8 cellular contexts compared by ENCODE assay signal in genomic region chr16:89720520-89720858, GRCh38. TPM values are rescaled to one million over a fixed set of nuclear protein-coding genes. Genes with fewer than 3 reads are reported as not detected.
DNase-seq lines count a peak whose midpoint lies in the region; ATAC-seq and TF ChIP-seq lines count a peak whose summit lies in the region.

No MANE protein-coding gene starts in this region.

- H3K36me3 Mint-ChIP-seq in activated T-cell treated with anti-CD3 and anti-CD28 coated beads, Interleukin-2, amount 50 U/mL, for 72 hours (ENCODE audit: insufficient read depth in 2 of 2), result peaks cover 0 to 19% of the 10 kb centered on the region in 2 donors

- H3K4me1 ChIP-seq in heart right ventricle, result peaks cover 26 to 56% (median 39%) of the 10 kb centered on the region in 9 donors
- H3K4me1 ChIP-seq in rectal smooth muscle tissue (ENCODE audit: control insufficient read depth, insufficient read depth, low read length), result peaks cover 14% of the 10 kb centered on the region

- no peak overlapping the region for H3K9ac ChIP-seq in rectal smooth muscle tissue (ENCODE audit: low read length)

- H3K27me3 ChIP-seq in heart right ventricle (no peaks in the 10 kb centered on the region), rectal smooth muscle tissue (ENCODE audit: control insufficient read depth, insufficient read depth, low read length) (no peaks in the 10 kb centered on the region)

- H3K9me3 ChIP-seq in heart right ventricle, result no peaks in the 10 kb centered on the region

- intact Hi-C loops in heart right ventricle (cut with DNase I), result loop anchor here in 4 of 10 donors (1.0 to 5.0 kb wide), 4 partner anchors 20 to 158 kb away; partner anchors contain the start of genes SPATA2L (in 2 of the 4) and RPL13 (in 1 of the 4)

- H3K4me1 Mint-ChIP-seq in activated T-cell treated with anti-CD3 and anti-CD28 coated beads, Interleukin-2, amount 50 U/mL, for 72 hours (ENCODE audit: low read depth), result peaks cover 48% of the 10 kb centered on the region

- H3K9me3 Mint-ChIP-seq in activated T-cell treated with anti-CD3 and anti-CD28 coated beads, Interleukin-2, amount 50 U/mL, for 72 hours, result no peaks in the 10 kb centered on the region

- peaks cover 0 to 35% (median 12%) of the 10 kb centered on the region in 9 donors for H3K36me3 ChIP-seq in heart right ventricle
- H3K36me3 ChIP-seq in rectal smooth muscle tissue (ENCODE audit: control insufficient read depth, insufficient read depth, low read length), result peaks cover 12% of the 10 kb centered on the region

- no peaks in the 10 kb centered on the region for H3K27me3 Mint-ChIP-seq in activated T-cell treated with anti-CD3 and anti-CD28 coated beads, Interleukin-2, amount 50 U/mL, for 72 hours (ENCODE audit: low read depth)

- peak overlapping the region; percentile 76 to 78 for H3K4me3 Mint-ChIP-seq in activated T-cell treated with anti-CD3 and anti-CD28 coated beads, Interleukin-2, amount 50 U/mL, for 72 hours

- H3K4me3 ChIP-seq in heart right ventricle, result peak overlapping the region; percentile 62 to 99 (median 90)
- peak overlapping the region; percentile 80 for H3K4me3 ChIP-seq in rectal smooth muscle tissue (ENCODE audit: low read length)

- ATAC-seq in GM18520 (IDR thresholded peaks at IDR 0.05; ENCODE audit: unreplicated experiment) (peak; percentile 17), HG03103 (IDR thresholded peaks at IDR 0.05; ENCODE audit: low read depth, unreplicated experiment) (peak; percentile 20), heart right ventricle (peak; percentile 6 to 50 (median 17))
- ATAC-seq in activated T-cell treated with anti-CD3 and anti-CD28 coated beads, Interleukin-2, amount 50 U/mL, for 72 hours (replicated peaks in 1 of 2), result peak in 1 of 2 donors; percentile 2

- TF ChIP-seq CTCF in 22Rv1 (IDR thresholded peaks at IDR 0.05) (no peak), heart right ventricle (IDR thresholded peaks at IDR 0.05) (no peak), GM20000 (IDR thresholded peaks at IDR 0.05; ENCODE audit: extremely low read depth, missing control alignments) (no peak)

- H3K27ac ChIP-seq in 22Rv1 (peak overlapping the region; percentile 97), heart right ventricle (peak overlapping the region; percentile 89 to 100 (median 98)), rectal smooth muscle tissue (ENCODE audit: low read depth, low read length) (peak overlapping the region; percentile 95)

- DNase-seq in activated T-cell treated with anti-CD3 and anti-CD28 coated beads, Interleukin-2, amount 50 U/mL, for 72 hours, result no peak
- DNase-seq in heart right ventricle, result peak; percentile 44 to 60
- no peak for DNase-seq in GM20000 (ENCODE audit: low spot score)
- DNase-seq in AML-193 (lab: John Stamatoyannopoulos, UW), result no peak

- H3K27ac Mint-ChIP-seq in activated T-cell treated with anti-CD3 and anti-CD28 coated beads, Interleukin-2, amount 50 U/mL, for 72 hours, result no peak overlapping the region

- WGBS in heart right ventricle, 2 donors, result 0 to 1% methylated on average over 39 of the region's 39 CpGs

RNA-seq across cellular contexts. Expression of gene VPS9D1, which starts 0.2 kb away (rescaled TPM):
- total RNA-seq in activated T-cell treated with anti-CD3 and anti-CD28 coated beads, Interleukin-2, amount 50 U/mL, for 72 hours, result 1 to 10 TPM; 4.7 to 6.5 TPM
- 10 to 100 TPM in 9 of 10 donors, 1 to 10 TPM in 1; 9.3 to 15.6 (median 11.8) TPM for total RNA-seq in heart right ventricle
- polyA plus RNA-seq in heart right ventricle, result 10 to 100 TPM in 1 of 2 donors, 1 to 10 TPM in 1; 7.0 to 41.0 TPM

RNA-seq across cellular contexts. Expression of gene ZNF276, which starts 0.8 kb away (rescaled TPM):
- total RNA-seq in activated T-cell treated with anti-CD3 and anti-CD28 coated beads, Interleukin-2, amount 50 U/mL, for 72 hours, result 10 to 100 TPM; 27.1 to 31.1 TPM
- 10 to 100 TPM in 9 of 10 donors, 1 to 10 TPM in 1; 8.2 to 16.0 (median 12.8) TPM for total RNA-seq in heart right ventricle
- 10 to 100 TPM; 12.2 to 29.3 TPM for polyA plus RNA-seq in heart right ventricle

RNA-seq across cellular contexts. Expression of gene SPATA2L, which starts 19.0 kb away (rescaled TPM):
- total RNA-seq in activated T-cell treated with anti-CD3 and anti-CD28 coated beads, Interleukin-2, amount 50 U/mL, for 72 hours, result 1 to 10 TPM; 6.1 to 6.5 TPM
- 1 to 10 TPM; 1.9 to 4.1 (median 2.9) TPM for total RNA-seq in heart right ventricle
- polyA plus RNA-seq in heart right ventricle, result 10 to 100 TPM in 1 of 2 donors, 1 to 10 TPM in 1; 3.2 to 13.0 TPM

RNA-seq across cellular contexts. Expression of gene CDK10, which starts 34.0 kb away (rescaled TPM):
- total RNA-seq in activated T-cell treated with anti-CD3 and anti-CD28 coated beads, Interleukin-2, amount 50 U/mL, for 72 hours, result 10 to 100 TPM; 66.6 to 83.2 TPM
- 10 to 100 TPM; 14.7 to 31.4 (median 21.6) TPM for total RNA-seq in heart right ventricle
- polyA plus RNA-seq in heart right ventricle, result 10 to 100 TPM; 35.9 to 63.4 TPM

Comparison
In these comparisons a context has a peak if more than half of its experiments do, and no peak if none do; other contexts are left out.
1. DNase-seq: peak in heart right ventricle (2 of 2); none in activated T-cell treated with anti-CD3 and anti-CD28 coated beads, Interleukin-2, amount 50 U/mL, for 72 hours (0 of 2), GM20000 (single experiment) and AML-193 (0 of 2).
2. Peak in every context shown above with its lines, with median percentiles within 50 percentile points of each other: H3K27ac ChIP-seq.